ENCODE assay signal across 8 cellular contexts in the genomic region with DNA sequence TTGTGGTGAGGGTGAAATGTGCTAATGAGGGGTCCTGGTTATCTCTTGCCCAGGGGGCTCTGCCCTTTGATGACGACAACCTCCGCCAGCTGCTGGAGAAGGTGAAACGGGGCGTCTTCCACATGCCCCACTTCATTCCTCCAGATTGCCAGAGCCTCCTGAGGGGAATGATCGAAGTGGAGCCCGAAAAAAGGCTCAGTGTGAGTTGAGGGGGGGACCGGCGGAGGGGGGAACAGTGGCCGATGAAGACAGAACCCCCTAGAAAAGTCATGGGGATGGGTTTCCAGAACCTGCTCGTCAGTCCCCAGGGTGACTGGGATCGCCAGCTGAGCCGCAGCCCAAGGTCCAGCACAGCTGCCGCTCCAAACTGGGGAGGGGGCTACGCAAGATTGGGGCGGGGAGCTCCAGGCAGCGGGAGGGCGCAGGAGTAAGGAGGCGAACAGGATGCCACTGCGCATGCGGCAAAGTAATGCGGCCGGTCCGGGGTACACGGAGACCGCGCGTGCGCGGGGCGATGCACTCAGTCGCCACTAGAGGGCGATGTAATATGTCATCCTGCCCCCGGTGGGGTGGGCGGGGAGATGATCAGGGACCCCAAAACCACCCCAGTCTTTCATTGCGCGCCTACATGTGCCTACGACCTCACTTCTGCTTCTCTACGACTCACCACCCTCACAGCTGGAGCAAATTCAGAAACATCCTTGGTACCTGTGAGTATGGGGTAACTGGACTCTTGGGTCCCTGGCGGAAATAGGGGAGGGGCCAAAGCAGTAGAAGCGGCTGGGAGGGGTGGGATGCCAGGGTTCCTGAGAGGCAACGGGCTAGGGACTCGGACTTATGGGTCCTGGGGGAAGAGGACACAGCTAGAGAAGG. TPM values are rescaled to one million over a fixed set of nuclear protein-coding genes. Genes with fewer than 3 reads are reported as not detected.
DNase-seq lines count a peak whose midpoint lies in the region; ATAC-seq and TF ChIP-seq lines count a peak whose summit lies in the region.

No MANE protein-coding gene starts in this region.

- peak; percentile 93 for TF ChIP-seq CTCF in Loucy (conservative IDR thresholded peaks at IDR 0.05; ENCODE audit: low read length)
- TF ChIP-seq CTCF in cardiac muscle cell (IDR thresholded peaks at IDR 0.05; ENCODE audit: low read depth, low read length): peak; percentile 81
- TF ChIP-seq CTCF in prostate gland (IDR thresholded peaks at IDR 0.05): peak; percentile 95 to 99 (median 98)
- peak; percentile 99 for TF ChIP-seq CTCF in upper lobe of right lung (IDR thresholded peaks at IDR 0.05)

- no peaks in the 10 kb centered on the region for H3K9me3 ChIP-seq in Loucy (ENCODE audit: insufficient read depth, low read depth, low read length)
- no peaks in the 10 kb centered on the region for H3K9me3 ChIP-seq in cardiac muscle cell (ENCODE audit: low read depth)
- no peaks in the 10 kb centered on the region for H3K9me3 ChIP-seq in prostate gland
- no peaks in the 10 kb centered on the region for H3K9me3 ChIP-seq in upper lobe of right lung

- no peaks in the 10 kb centered on the region for H3K9me2 ChIP-seq in Loucy (replicated peaks; ENCODE audit: low read depth, low read length)

- H3K79me2 ChIP-seq in Loucy (ENCODE audit: insufficient read depth, low read length): no peaks in the 10 kb centered on the region

- H3K4me3 ChIP-seq in Loucy (ENCODE audit: low read length, poor library complexity, severe bottlenecking): peak overlapping the region; percentile 69
- no peak overlapping the region for H3K4me3 ChIP-seq in cardiac muscle cell
- peak overlapping the region in 1 of 2 donors; percentile 25 for H3K4me3 ChIP-seq in prostate gland
- peak overlapping the region; percentile 32 for H3K4me3 ChIP-seq in upper lobe of right lung

- no peaks in the 10 kb centered on the region for H3K27me3 ChIP-seq in Loucy (ENCODE audit: insufficient read depth, low read length, poor library complexity, severe bottlenecking)
- no peaks in the 10 kb centered on the region for H3K27me3 ChIP-seq in cardiac muscle cell
- no peaks in the 10 kb centered on the region for H3K27me3 ChIP-seq in prostate gland (replicated peaks; ENCODE audit: insufficient read depth)
- H3K27me3 ChIP-seq in upper lobe of right lung: no peaks in the 10 kb centered on the region

- no peaks in the 10 kb centered on the region for H3K9me3 Mint-ChIP-seq in activated naive CD8-positive, alpha-beta T cell (ENCODE audit: low read depth)

- ATAC-seq in GM21576 (IDR thresholded peaks at IDR 0.05; ENCODE audit: unreplicated experiment) (peak; percentile 73), upper lobe of right lung (peak; percentile 95)

- 14% methylated on average over 42 of the region's 42 CpGs for WGBS in prostate gland

- peaks cover 2% of the 10 kb centered on the region for H3K4me1 Mint-ChIP-seq in activated naive CD8-positive, alpha-beta T cell (ENCODE audit: low read depth)

- H3K4me1 ChIP-seq in Loucy (ENCODE audit: insufficient read depth, low read length, poor library complexity, severe bottlenecking) (peaks cover 5% of the 10 kb centered on the region), cardiac muscle cell (ENCODE audit: low read depth) (no peaks in the 10 kb centered on the region), prostate gland (replicated peaks) (no peaks in the 10 kb centered on the region), upper lobe of right lung (peaks cover 7% of the 10 kb centered on the region)

- no peaks in the 10 kb centered on the region for H3K27me3 Mint-ChIP-seq in activated naive CD8-positive, alpha-beta T cell

- peak; percentile 98 for DNase-seq in COLO829 (ENCODE audit: low spot score)
- DNase-seq in SKM-1 (lab: John Stamatoyannopoulos, UW; ENCODE audit: unreplicated experiment): peak; percentile 20
- DNase-seq in cardiac muscle cell (ENCODE audit: low read depth in 1 of 2, low spot score in 1 of 2): peak; percentile 80 to 88
- peak; percentile 78 for DNase-seq in prostate gland (ENCODE audit: low spot score)
- peak; percentile 94 for DNase-seq in upper lobe of right lung

- no peaks in the 10 kb centered on the region for H4K20me1 ChIP-seq in Loucy (ENCODE audit: insufficient read depth, low read length, poor library complexity, severe bottlenecking)

- peak overlapping the region; percentile 88 for H2AFZ ChIP-seq in Loucy (ENCODE audit: low read length)

- H3K4me2 ChIP-seq in Loucy (ENCODE audit: low read depth, low read length, poor library complexity, severe bottlenecking): peak overlapping the region; percentile 75

- intact Hi-C loops in prostate gland (cut with DNase I) (loop anchor here (5.0 kb wide), 2 partner anchors 41 to 86 kb away; partner anchors contain the start of gene RPL28), upper lobe of right lung (cut with DNase I) (no loop called here)

- TF ChIP-seq POLR2A in prostate gland (IDR thresholded peaks at IDR 0.05): peak; percentile 13

- no peaks in the 10 kb centered on the region for H3F3A ChIP-seq in Loucy (ENCODE audit: low read depth)

- H3K36me3 ChIP-seq in Loucy (ENCODE audit: insufficient read depth, low read length) (no peaks in the 10 kb centered on the region), cardiac muscle cell (peaks cover 26% of the 10 kb centered on the region), prostate gland (no peaks in the 10 kb centered on the region), upper lobe of right lung (no peaks in the 10 kb centered on the region)

- H3K9ac ChIP-seq in Loucy (ENCODE audit: low read depth, low read length, poor library complexity, severe bottlenecking): peak overlapping the region; percentile 58

- no peaks in the 10 kb centered on the region for H3K36me3 Mint-ChIP-seq in activated naive CD8-positive, alpha-beta T cell

- peak overlapping the region; percentile 75 for H3K27ac Mint-ChIP-seq in activated naive CD8-positive, alpha-beta T cell

- peak overlapping the region; percentile 88 for H3K4me3 Mint-ChIP-seq in activated naive CD8-positive, alpha-beta T cell

- H3K27ac ChIP-seq in cardiac muscle cell (no peak overlapping the region), prostate gland (no peak overlapping the region), upper lobe of right lung (no peak overlapping the region)

RNA-seq across cellular contexts. Expression of gene BRSK1, which starts 17.9 kb away (rescaled TPM):
- total RNA-seq in cardiac muscle cell (34.4 and 34.7 TPM in 2 replicates), prostate gland (10 to 100 TPM in 1 of 2 donors, 1 to 10 TPM in 1; 1.4 to 10.9 TPM), upper lobe of right lung (1.3 TPM)
- polyA plus RNA-seq in cardiac muscle cell: 3.5 and 5.6 TPM in 2 replicates

RNA-seq across cellular contexts. Expression of gene HSPBP1, which starts 21.8 kb away (rescaled TPM):
- total RNA-seq in cardiac muscle cell: 47.2 and 77.7 TPM in 2 replicates
- 68.9 and 123 TPM in 2 replicates for polyA plus RNA-seq in cardiac muscle cell
- total RNA-seq in prostate gland: 10 to 100 TPM; 33.6 to 36.0 TPM
- total RNA-seq in upper lobe of right lung: 19.7 TPM

RNA-seq across cellular contexts. Expression of gene TMEM150B, which starts 23.4 kb away (rescaled TPM):
- total RNA-seq in cardiac muscle cell (not detected in 2 replicates), prostate gland (not detected), upper lobe of right lung (23.9 TPM)
- polyA plus RNA-seq in cardiac muscle cell: not detected in 2 replicates

RNA-seq across cellular contexts. Expression of gene KMT5C, which starts 38.0 kb away (rescaled TPM):
- total RNA-seq in cardiac muscle cell: 58.9 and 82.4 TPM in 2 replicates
- 63.5 and 81.7 TPM in 2 replicates for polyA plus RNA-seq in cardiac muscle cell
- total RNA-seq in prostate gland: 10 to 100 TPM; 17.8 to 32.3 TPM
- 11.7 TPM for total RNA-seq in upper lobe of right lung

RNA-seq across cellular contexts. Expression of gene PPP6R1, which starts 42.9 kb away (rescaled TPM):
- 87.9 and 91.7 TPM in 2 replicates for total RNA-seq in cardiac muscle cell
- polyA plus RNA-seq in cardiac muscle cell: 98.7 and 101 TPM in 2 replicates
- total RNA-seq in prostate gland: 100 to 1,000 TPM in 1 of 2 donors, 10 to 100 TPM in 1; 49.5 to 112 TPM
- 61.0 TPM for total RNA-seq in upper lobe of right lung

Comparison
In these comparisons a context has a peak if more than half of its experiments do, and no peak if none do; other contexts are left out.
1. DNase-seq: peak in every context shown above with its lines; median percentile 98 in COLO829; 94 in upper lobe of right lung; 84 in cardiac muscle cell; 78 in prostate gland; 20 in SKM-1.
2. RNA of gene TMEM150B, which starts 23.4 kb away (total RNA-seq): 23.9 TPM in upper lobe of right lung (single experiment); not detected in cardiac muscle cell and not detected in prostate gland; every median in the first group is over 10 times any median in the second.
3. Peak in every context shown above with its lines, with median percentiles within 50 percentile points of each other: CTCF ChIP-seq.